ENCODE assay signal across 20 cellular contexts in genomic region chr1:55069280-55069679, GRCh38.
"Had no signal": no experiment of that assay in that cellular context is flagged by ENCODE, and none has a peak within 500 bp of the region (broad histone marks: within the 10 kb centered on the region; RNA-seq: fewer than 3 reads in every experiment).

No MANE protein-coding gene starts in this region.

- H3K4me1 ChIP-seq: spleen had no signal

- H3K27me3 ChIP-seq: adrenal gland, spleen had no signal

- ATAC-seq: left colon, sciatic nerve had no signal

- H3K27ac ChIP-seq: adrenal gland, prostate gland, spleen had no signal

- H3K4me3 ChIP-seq: adrenal gland, prostate gland, spleen had no signal

- H3K9me2 ChIP-seq: SK-N-SH had no signal

- H3K9ac ChIP-seq: SK-N-SH had no signal

- DNase-seq: activated CD4-positive, alpha-beta T cell treated with anti-CD3 and anti-CD28 coated beads for 48 hours; activated CD8-positive, alpha-beta memory T cell treated with anti-CD3 and anti-CD28 coated beads for 24 hours; activated effector memory CD4-positive, alpha-beta T cell treated with Interleukin-2 at 50 U/mL for 16 hours; adrenal gland; caudate nucleus; cortex of kidney; effector memory CD4-positive, alpha-beta T cell; erythroblast; hypothalamus; left colon; mammary epithelial cell; occipital lobe; SK-N-SH; spleen; stimulated activated CD4-positive, alpha-beta T cell treated with anti-CD3 and anti-CD28 coated beads, Interleukin-1b, Interleukin-23, amount 100 ng/mL, for 48 hours; stimulated activated naive CD4-positive, alpha-beta T cell; T-helper 1 cell had no signal

- H3K4me2 ChIP-seq: SK-N-SH had no signal

- H3K9me3 ChIP-seq: adrenal gland, prostate gland, SK-N-SH, spleen had no signal

- H3K9me3 Mint-ChIP-seq: nephron had no signal
